In genomic region chr16:51155199-51155607, GRCh38 we compare ENCODE assay signal across 13 cellular contexts. TPM values are rescaled to one million over a fixed set of nuclear protein-coding genes. Genes with fewer than 3 reads are reported as not detected.
DNase-seq lines count a peak whose midpoint lies in the region; ATAC-seq and TF ChIP-seq lines count a peak whose summit lies in the region.
"Had no signal": no experiment of that assay in that cellular context is flagged by ENCODE, and none has a peak within 500 bp of the region (broad histone marks: within the 10 kb centered on the region; RNA-seq: fewer than 3 reads in every experiment).

No MANE protein-coding gene starts in this region.

- POLR2A ChIA-PET in activated CD4-positive, alpha-beta memory T cell treated with anti-CD3 and anti-CD28 coated beads for 36 hours (lab: Charles Lee), result no interaction called here

- H3K36me3 ChIP-seq in iPS-18a (ENCODE audit: control insufficient read depth, low read depth, low read length) (no peaks in the 10 kb centered on the region), gastrocnemius medialis (no peaks in the 10 kb centered on the region)

- peak overlapping the region; percentile 67 for H3K9ac ChIP-seq in iPS-18a (ENCODE audit: low read length)
- H3K9ac ChIP-seq: KMS-11 had no signal

- H3K27ac ChIP-seq in iPS-18a (ENCODE audit: low read length) (peak overlapping the region; percentile 19), gastrocnemius medialis (no peak overlapping the region)
- H3K27ac ChIP-seq: KMS-11 had no signal

- peaks cover 10% of the 10 kb centered on the region for H3K4me1 Mint-ChIP-seq in activated CD4-positive, alpha-beta memory T cell treated with anti-CD3 and anti-CD28 coated beads for 36 hours (ENCODE audit: low read depth)

- H3K36me3 Mint-ChIP-seq in activated CD4-positive, alpha-beta memory T cell treated with anti-CD3 and anti-CD28 coated beads for 36 hours, result peaks cover 4% of the 10 kb centered on the region

- CTCF ChIA-PET in activated CD4-positive, alpha-beta memory T cell treated with anti-CD3 and anti-CD28 coated beads for 36 hours (lab: Charles Lee), result no interaction called here

- in situ Hi-C loops in gastrocnemius medialis (cut with MboI; ENCODE audit: low sequenced_read_pairs in 4 of 4), result no loop called here

- no peak for TF ChIP-seq POLR2A in gastrocnemius medialis (IDR thresholded peaks at IDR 0.05)

- no peak overlapping the region for H3K27ac Mint-ChIP-seq in activated CD4-positive, alpha-beta memory T cell treated with anti-CD3 and anti-CD28 coated beads for 36 hours

- no peak for TF ChIP-seq CTCF in WI38 (IDR thresholded peaks at IDR 0.05; ENCODE audit: low read depth, low read length)
- no peak for TF ChIP-seq CTCF in gastrocnemius medialis (IDR thresholded peaks at IDR 0.05 in 4 of 5, conservative IDR thresholded peaks at IDR 0.05 in 1 of 5)

- H3K9me3 ChIP-seq in iPS-18a (ENCODE audit: control insufficient read depth, low read depth, low read length) (no peaks in the 10 kb centered on the region), gastrocnemius medialis (peaks cover 0 to 8% (median 0%) of the 10 kb centered on the region in 3 donors)

- ATAC-seq in gastrocnemius medialis, result no peak

- H3K9me3 Mint-ChIP-seq in activated CD4-positive, alpha-beta memory T cell treated with anti-CD3 and anti-CD28 coated beads for 36 hours, result no peaks in the 10 kb centered on the region

- peaks cover 58% of the 10 kb centered on the region for H3K27me3 Mint-ChIP-seq in activated CD4-positive, alpha-beta memory T cell treated with anti-CD3 and anti-CD28 coated beads for 36 hours

- H3K27me3 ChIP-seq in iPS-18a (ENCODE audit: control insufficient read depth, insufficient read depth, low read length), result peaks cover 41% of the 10 kb centered on the region
- peaks cover 59 to 77% (median 73%) of the 10 kb centered on the region in 3 donors for H3K27me3 ChIP-seq in gastrocnemius medialis

- H3K4me1 ChIP-seq in iPS-18a (ENCODE audit: control insufficient read depth, low read depth, low read length) (peaks cover 35% of the 10 kb centered on the region), gastrocnemius medialis (peaks cover 10 to 18% of the 10 kb centered on the region in 2 donors)

- intact Hi-C loops in gastrocnemius medialis (cut with DNase I; ENCODE audit: low total_unique reads), result no loop called here
- intact Hi-C loops in activated CD4-positive, alpha-beta memory T cell treated with anti-CD3 and anti-CD28 coated beads for 36 hours (cut with micrococcal nuclease), result no loop called here

- H3K4me3 ChIP-seq in WI38 (ENCODE audit: low read depth, low read length) (peak overlapping the region; percentile 66), iPS-18a (ENCODE audit: low read length) (peak overlapping the region; percentile 74), gastrocnemius medialis (peak overlapping the region in 3 of 4 donors; percentile 11 to 34 (median 13))

- no peak overlapping the region for H3K4me3 Mint-ChIP-seq in activated CD4-positive, alpha-beta memory T cell treated with anti-CD3 and anti-CD28 coated beads for 36 hours

- peak; percentile 64 for DNase-seq in EH (ENCODE audit: low read depth)
- no peak for DNase-seq in gastrocnemius medialis
- DNase-seq in NCI-H82 (lab: John Stamatoyannopoulos, UW), result no peak
- DNase-seq in NCI-H82 treated with DMSO at 0.1 percent for 48 hours (lab: John Stamatoyannopoulos, UW; ENCODE audit: unreplicated experiment), result no peak
- DNase-seq in SIG-M5 treated with dmso at 0.1 percent for 504 hours (lab: John Stamatoyannopoulos, UW; ENCODE audit: unreplicated experiment), result no peak
- DNase-seq in activated CD4-positive, alpha-beta memory T cell treated with anti-CD3 and anti-CD28 coated beads for 36 hours, result no peak
- DNase-seq: activated gamma-delta T cell treated with Interleukin-2 at 50 U/mL for 16 hours, EL, NCI-H524 treated with DMSO at 0.1 percent for 48 hours, occipital lobe had no signal

RNA-seq across cellular contexts. Expression of gene SALL1, which starts 4.1 kb away (rescaled TPM):
- total RNA-seq in gastrocnemius medialis, result under 1 TPM in 3 of 4 donors, not detected in 1; 0.07 to 0.15 (median 0.11) TPM
- total RNA-seq in activated CD4-positive, alpha-beta memory T cell treated with anti-CD3 and anti-CD28 coated beads for 36 hours, result not detected

Comparison
In these comparisons a context has a peak if more than half of its experiments do, and no peak if none do; other contexts are left out.
1. H3K4me3 ChIP-seq: peak in every context shown above with its lines; median percentile 74 in iPS-18a; 66 in WI38; 13 in gastrocnemius medialis.